8 cellular contexts compared by ENCODE assay signal in the genomic region with DNA sequence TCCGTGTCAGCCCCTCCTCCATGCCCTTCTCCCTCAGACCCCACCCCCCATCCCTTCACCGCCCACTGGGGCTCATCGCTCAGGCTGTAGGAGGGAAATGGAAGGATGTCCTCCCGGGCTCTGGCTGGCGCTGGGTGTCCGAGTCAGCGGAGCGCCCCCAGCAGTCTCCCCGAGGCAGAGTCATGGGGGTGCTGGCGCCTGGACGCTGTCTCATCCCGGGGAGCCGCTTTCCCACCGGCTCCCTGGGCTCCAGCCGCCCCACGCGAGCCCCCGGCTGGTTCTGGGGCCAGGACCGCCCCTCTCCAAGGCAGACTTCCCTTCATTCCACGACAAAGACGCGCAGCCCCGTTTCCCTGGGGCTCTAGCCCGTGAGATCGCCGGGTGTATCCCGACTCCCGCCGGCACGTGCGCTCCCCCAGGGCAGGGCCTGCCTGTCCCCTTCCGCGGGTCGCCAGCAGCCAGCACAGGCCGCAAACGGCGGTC. TPM values are rescaled to one million over a fixed set of nuclear protein-coding genes. Genes with fewer than 3 reads are reported as not detected.
DNase-seq lines count a peak whose midpoint lies in the region; ATAC-seq and TF ChIP-seq lines count a peak whose summit lies in the region.

No MANE protein-coding gene starts in this region.

- H4K20me1 ChIP-seq in OCI-LY7 (ENCODE audit: insufficient read depth, low read length), result no peaks in the 10 kb centered on the region

- no peaks in the 10 kb centered on the region for H3K9me3 Mint-ChIP-seq in activated naive CD4-positive, alpha-beta T cell treated with anti-CD3 and anti-CD28 coated beads for 36 hours
- H3K9me3 Mint-ChIP-seq in brain, result no peaks in the 10 kb centered on the region

- H2AFZ ChIP-seq in OCI-LY7 (ENCODE audit: low read length), result peak overlapping the region; percentile 31; the same call in 1 of the 2 replicates

- peak overlapping the region; percentile 69 for H3K27ac Mint-ChIP-seq in activated naive CD4-positive, alpha-beta T cell treated with anti-CD3 and anti-CD28 coated beads for 36 hours
- H3K27ac Mint-ChIP-seq in brain, result peak overlapping the region; percentile 96 to 99 (median 97)

- H3K4me1 ChIP-seq in OCI-LY7 (ENCODE audit: insufficient read depth, low read length, poor library complexity, severe bottlenecking) (peaks cover 63% of the 10 kb centered on the region), skeletal muscle tissue (ENCODE audit: control insufficient read depth in 3 of 3, insufficient read depth in 3 of 3, low read length in 3 of 3) (peaks cover 29 to 40% (median 35%) of the 10 kb centered on the region in 3 donors)

- CTCF ChIA-PET in activated naive CD4-positive, alpha-beta T cell treated with anti-CD3 and anti-CD28 coated beads for 36 hours (lab: Charles Lee), result interaction anchor here (0.7 to 3.7 kb wide), 7 partner anchors 9 to 123 kb away, joined by 3 to 25 read pairs (median 5); partner anchors contain the start of gene CIAO3
- CTCF ChIA-PET in OCI-LY7 (lab: Charles Lee; ENCODE audit: unreplicated experiment), result interaction anchor here (0.5 to 0.7 kb wide), 2 partner anchors 20 to 1435 kb away, joined by 4 read pairs; partner anchors contain the start of genes CIAO3 and TRAF7

- peak overlapping the region; percentile 82 for H3K4me3 Mint-ChIP-seq in activated naive CD4-positive, alpha-beta T cell treated with anti-CD3 and anti-CD28 coated beads for 36 hours
- peak overlapping the region; percentile 90 to 92 (median 90) for H3K4me3 Mint-ChIP-seq in brain

- 0 out of 2 replicates have a peak, but pooled peaks cover 10% of the 10 kb centered on the region for H3K36me3 ChIP-seq in OCI-LY7 (ENCODE audit: insufficient read depth, low read length)
- H3K36me3 ChIP-seq in skeletal muscle tissue (ENCODE audit: control insufficient read depth in 3 of 3, insufficient read depth in 3 of 3, low read length in 3 of 3), result peaks cover 0 to 2% (median 2%) of the 10 kb centered on the region in 3 donors

- BruUV-seq in OCI-LY7 (replicated peaks; lab: Mats Ljungman, UMichigan), result no TSS peak

- POLR2A ChIA-PET in OCI-LY7 (lab: Charles Lee), result interaction anchor here (0.5 to 3.2 kb wide), 4 partner anchors 8 to 30 kb away, joined by 3 to 26 read pairs (median 3); partner anchors contain the start of gene WDR24

- H3K27ac ChIP-seq in OCI-LY7 (ENCODE audit: low read depth, low read length, poor library complexity, severe bottlenecking) (peak overlapping the region; percentile 93), skeletal muscle tissue (ENCODE audit: low read depth, low read length) (peak overlapping the region; percentile 79)

- H3K4me3 ChIP-seq in OCI-LY7 (ENCODE audit: low read depth, low read length, poor library complexity, severe bottlenecking) (peak overlapping the region; percentile 95), iPS-18c (ENCODE audit: insufficient read depth, low read depth, low read length) (peak overlapping the region; percentile 84), skeletal muscle tissue (ENCODE audit: low read length in 3 of 3) (peak overlapping the region; percentile 71 to 89 (median 88))

- peaks cover 2% of the 10 kb centered on the region for H3K27me3 Mint-ChIP-seq in activated naive CD4-positive, alpha-beta T cell treated with anti-CD3 and anti-CD28 coated beads for 36 hours (ENCODE audit: low read depth)
- H3K27me3 Mint-ChIP-seq in brain, result no peaks in the 10 kb centered on the region

- H3K4me1 Mint-ChIP-seq in activated naive CD4-positive, alpha-beta T cell treated with anti-CD3 and anti-CD28 coated beads for 36 hours (ENCODE audit: low read depth), result peaks cover 17% of the 10 kb centered on the region
- peaks cover 32% of the 10 kb centered on the region for H3K4me1 Mint-ChIP-seq in brain

- peak; percentile 26 for DNase-seq in activated naive CD4-positive, alpha-beta T cell treated with anti-CD3 and anti-CD28 coated beads for 36 hours
- no peak for DNase-seq in activated naive CD4-positive, alpha-beta T cell treated with Interleukin-2 at 50 U/mL for 16 hours
- DNase-seq in OCI-LY7 (ENCODE audit: low spot score) (no peak), middle frontal gyrus (ENCODE audit: extremely low spot score, low spot score) (no peak)

- peak overlapping the region; percentile 88 for H3K4me2 ChIP-seq in OCI-LY7 (ENCODE audit: low read length)

- no peaks in the 10 kb centered on the region for H3K9me2 ChIP-seq in OCI-LY7 (ENCODE audit: insufficient read depth, low read length)

- H3K9me3 ChIP-seq in OCI-LY7 (ENCODE audit: low read length), result no peaks in the 10 kb centered on the region
- H3K9me3 ChIP-seq in iPS-18c (ENCODE audit: control insufficient read depth, insufficient read depth, low read length), result peaks cover 3% of the 10 kb centered on the region
- no peaks in the 10 kb centered on the region for H3K9me3 ChIP-seq in skeletal muscle tissue (ENCODE audit: control insufficient read depth in 3 of 3, low read length in 3 of 3)

- H3K79me2 ChIP-seq in OCI-LY7 (ENCODE audit: insufficient read depth, low read depth, low read length), result no peaks in the 10 kb centered on the region

- TF ChIP-seq CTCF in OCI-LY7 (conservative IDR thresholded peaks at IDR 0.05; ENCODE audit: low read length), result peak; percentile 58
- peak in 1 of 2 experiments; percentile 17 for TF ChIP-seq CTCF in brain (conservative IDR thresholded peaks at IDR 0.05)

- H3K9ac ChIP-seq in skeletal muscle tissue (ENCODE audit: low read depth in 1 of 3, low read length in 3 of 3), result peak overlapping the region; percentile 80 to 97 (median 88)

- ATAC-seq in HG02759 (IDR thresholded peaks at IDR 0.05; ENCODE audit: unreplicated experiment), result peak; percentile 19

- intact Hi-C loops in activated naive CD4-positive, alpha-beta T cell treated with anti-CD3 and anti-CD28 coated beads for 36 hours (cut with micrococcal nuclease), result loop anchor here (2.0 to 5.0 kb wide), 2 partner anchors 20 to 38 kb away; partner anchors contain the start of genes CIAO3, JMJD8 and STUB1
- intact Hi-C loops in OCI-LY7 (cut with micrococcal nuclease; ENCODE audit: unreplicated experiment), result loop anchor here (2.0 to 5.0 kb wide), 2 partner anchors 18 to 38 kb away; partner anchors contain the start of genes JMJD8 and STUB1

- peaks cover 3 to 11% (median 5%) of the 10 kb centered on the region in 3 donors for H3K27me3 ChIP-seq in skeletal muscle tissue (ENCODE audit: control insufficient read depth in 3 of 3, insufficient read depth in 3 of 3, low read length in 3 of 3)

- H3K36me3 Mint-ChIP-seq in activated naive CD4-positive, alpha-beta T cell treated with anti-CD3 and anti-CD28 coated beads for 36 hours (ENCODE audit: low read depth), result no peaks in the 10 kb centered on the region
- no peaks in the 10 kb centered on the region for H3K36me3 Mint-ChIP-seq in brain

RNA-seq across cellular contexts. Expression of gene ANTKMT, which starts 0.4 kb away (rescaled TPM):
- total RNA-seq in activated naive CD4-positive, alpha-beta T cell treated with anti-CD3 and anti-CD28 coated beads for 36 hours, result 10 to 100 TPM; 21.5 to 24.3 TPM
- total RNA-seq in OCI-LY7 (2014; rRNA removed; shearing (Covaris generic)), result 44.8 and 51.3 TPM in 2 replicates
- total RNA-seq in OCI-LY7 (2022), result 45.5 and 46.5 TPM in 2 replicates
- 37.7 TPM for polyA plus RNA-seq in brain (ENCODE audit: insufficient read depth, low read depth, low replicate concordance)
- 12.0 TPM for total RNA-seq in skeletal muscle tissue

RNA-seq across cellular contexts. Expression of gene METRN, which starts 5.6 kb away (rescaled TPM):
- 10 to 100 TPM in 1 of 2 experiments, 1 to 10 TPM in 1; 8.2 to 11.0 TPM for total RNA-seq in activated naive CD4-positive, alpha-beta T cell treated with anti-CD3 and anti-CD28 coated beads for 36 hours
- 9.5 and 15.9 TPM in 2 replicates for total RNA-seq in OCI-LY7 (2014; rRNA removed; shearing (Covaris generic))
- total RNA-seq in OCI-LY7 (2022), result 12.2 and 14.4 TPM in 2 replicates
- polyA plus RNA-seq in brain (ENCODE audit: insufficient read depth, low read depth, low replicate concordance), result 125 TPM
- 18.3 TPM for total RNA-seq in skeletal muscle tissue

RNA-seq across cellular contexts. Expression of gene CCDC78, which starts 5.7 kb away (rescaled TPM):
- 1 to 10 TPM; 1.2 to 1.3 TPM for total RNA-seq in activated naive CD4-positive, alpha-beta T cell treated with anti-CD3 and anti-CD28 coated beads for 36 hours
- 25.8 and 35.9 TPM in 2 replicates for total RNA-seq in OCI-LY7 (2014; rRNA removed; shearing (Covaris generic))
- 52.6 and 57.9 TPM in 2 replicates for total RNA-seq in OCI-LY7 (2022)
- polyA plus RNA-seq in brain (ENCODE audit: insufficient read depth, low read depth, low replicate concordance), result 0.39 TPM
- not detected for total RNA-seq in skeletal muscle tissue

RNA-seq across cellular contexts. Expression of gene HAGHL, which starts 6.4 kb away (rescaled TPM):
- total RNA-seq in activated naive CD4-positive, alpha-beta T cell treated with anti-CD3 and anti-CD28 coated beads for 36 hours, result 1 to 10 TPM; 6.5 to 7.7 TPM
- total RNA-seq in OCI-LY7 (2014; rRNA removed; shearing (Covaris generic)), result 28.1 and 30.8 TPM in 2 replicates
- total RNA-seq in OCI-LY7 (2022) (56.3 and 57.9 TPM in 2 replicates), skeletal muscle tissue (1.0 TPM)
- polyA plus RNA-seq in brain (ENCODE audit: insufficient read depth, low read depth, low replicate concordance), result 8.7 TPM

RNA-seq across cellular contexts. Expression of gene FBXL16, which starts 14.9 kb away (rescaled TPM):
- total RNA-seq in activated naive CD4-positive, alpha-beta T cell treated with anti-CD3 and anti-CD28 coated beads for 36 hours, result 1 to 10 TPM; 3.7 to 5.7 TPM
- total RNA-seq in OCI-LY7 (2014; rRNA removed; shearing (Covaris generic)), result 0.16 and 0.28 TPM in 2 replicates
- total RNA-seq in OCI-LY7 (2022) (0.42 and 0.52 TPM in 2 replicates), skeletal muscle tissue (not detected)
- polyA plus RNA-seq in brain (ENCODE audit: insufficient read depth, low read depth, low replicate concordance), result 188 TPM

Comparison
In these comparisons a context has a peak if more than half of its experiments do, and no peak if none do; other contexts are left out.
1. RNA of gene CCDC78, which starts 5.7 kb away (total RNA-seq): 25.8 to 57.9 TPM in OCI-LY7; 1.2 to 1.3 TPM in activated naive CD4-positive, alpha-beta T cell treated with anti-CD3 and anti-CD28 coated beads for 36 hours and not detected in skeletal muscle tissue (single experiment); every median in the first group is over 10 times any median in the second.
2. Peak in every context shown above with its lines, with median percentiles within 50 percentile points of each other: H3K4me3 ChIP-seq.